9 cellular contexts compared by ENCODE assay signal in genomic region chr14:73763396-73763795, GRCh38. TPM values are rescaled to one million over a fixed set of nuclear protein-coding genes. Genes with fewer than 3 reads are reported as not detected.
A peak's percentile ranks its signal among the peaks of the same experiment; 100 is the strongest.
DNase-seq lines count a peak whose midpoint lies in the region; ATAC-seq and TF ChIP-seq lines count a peak whose summit lies in the region.
"Had no signal": no experiment of that assay in that cellular context is flagged by ENCODE, and none has a peak within 500 bp of the region (broad histone marks: within the 10 kb centered on the region; RNA-seq: fewer than 3 reads in every experiment).

No MANE protein-coding gene starts in this region.

- H3K27ac Mint-ChIP-seq in activated naive CD4-positive, alpha-beta T cell treated with anti-CD3 and anti-CD28 coated beads for 36 hours, result peak overlapping the region; percentile 99

- no peak overlapping the region for H3K4me3 Mint-ChIP-seq in activated naive CD4-positive, alpha-beta T cell treated with anti-CD3 and anti-CD28 coated beads for 36 hours

- H3K27me3 ChIP-seq in stomach (no peaks in the 10 kb centered on the region), BE2C (no peaks in the 10 kb centered on the region)

- peaks cover 63 to 88% (median 79%) of the 10 kb centered on the region in 4 donors for H3K4me1 ChIP-seq in stomach
- peaks cover 35% of the 10 kb centered on the region for H3K4me1 ChIP-seq in BE2C

- no peak for TF ChIP-seq POLR2A in stomach (IDR thresholded peaks at IDR 0.05)

- CTCF ChIA-PET in activated naive CD4-positive, alpha-beta T cell treated with anti-CD3 and anti-CD28 coated beads for 36 hours (lab: Charles Lee), result interaction anchor here (1.7 to 6.9 kb wide), 3 partner anchors 8 to 22 kb away, joined by 5 to 45 read pairs (median 13); no protein-coding TSS in a partner anchor

- TF ChIP-seq CTCF in stomach (IDR thresholded peaks at IDR 0.05) (no peak), BE2C (IDR thresholded peaks at IDR 0.05; ENCODE audit: low read depth, low read length) (no peak)

- ATAC-seq in left colon, result peak; percentile 18

- H3K4me3 ChIP-seq in stomach (peak overlapping the region in 1 of 4 donors; percentile 5), BE2C (ENCODE audit: low read depth, low read length) (no peak overlapping the region)

- DNase-seq in activated naive CD4-positive, alpha-beta T cell treated with anti-CD3 and anti-CD28 coated beads for 36 hours, result no peak
- DNase-seq in activated naive CD4-positive, alpha-beta T cell (lab: John Stamatoyannopoulos, UW), result no peak
- DNase-seq in SHP77 treated with DMSO at 0.1 percent for 48 hours (lab: John Stamatoyannopoulos, UW) (peak; percentile 49), left colon (peak in 1 of 2 donors; percentile 55), stomach (no peak), SKM-1 (lab: John Stamatoyannopoulos, UW; ENCODE audit: unreplicated experiment) (no peak), mesenteric fat pad (ENCODE audit: low spot score) (no peak), BE2C (no peak)
- DNase-seq: activated T-cell treated with anti-CD3 and anti-CD28 coated beads, Interleukin-2, amount 50 U/mL, for 1 hour had no signal

- H3K27ac ChIP-seq in stomach, result peak overlapping the region; percentile 83 to 100 (median 100)

- intact Hi-C loops in activated naive CD4-positive, alpha-beta T cell treated with anti-CD3 and anti-CD28 coated beads for 36 hours (cut with micrococcal nuclease), result loop anchor here (5.0 kb wide), 2 partner anchors 306 to 809 kb away; partner anchors contain the start of gene NUMB
- intact Hi-C loops in left colon (cut with DNase I, micrococcal nuclease), result no loop called here
- intact Hi-C loops in stomach (cut with DNase I; ENCODE audit: low total_unique reads), result no loop called here

- 27 to 63% (median 45%) methylated on average over 3 of the region's 3 CpGs for WGBS in stomach, 5 donors

- H3K36me3 ChIP-seq in stomach (no peaks in the 10 kb centered on the region), BE2C (no peaks in the 10 kb centered on the region)

- H3K36me3 Mint-ChIP-seq in activated naive CD4-positive, alpha-beta T cell treated with anti-CD3 and anti-CD28 coated beads for 36 hours (ENCODE audit: low read depth), result peaks cover 3% of the 10 kb centered on the region

- TF ChIP-seq EP300 in stomach (IDR thresholded peaks at IDR 0.05), result no peak

- H3K4me1 Mint-ChIP-seq in activated naive CD4-positive, alpha-beta T cell treated with anti-CD3 and anti-CD28 coated beads for 36 hours (ENCODE audit: low read depth), result peaks cover 55% of the 10 kb centered on the region

- H3K9me3 Mint-ChIP-seq in activated naive CD4-positive, alpha-beta T cell treated with anti-CD3 and anti-CD28 coated beads for 36 hours, result no peaks in the 10 kb centered on the region

- H3K9me3 ChIP-seq in stomach (no peaks in the 10 kb centered on the region), BE2C (no peaks in the 10 kb centered on the region)

- H3K27me3 Mint-ChIP-seq in activated naive CD4-positive, alpha-beta T cell treated with anti-CD3 and anti-CD28 coated beads for 36 hours (ENCODE audit: low read depth), result no peaks in the 10 kb centered on the region

RNA-seq across cellular contexts. Expression of gene PNMA1, which starts 49.2 kb away (rescaled TPM):
- total RNA-seq in activated naive CD4-positive, alpha-beta T cell treated with anti-CD3 and anti-CD28 coated beads for 36 hours, result 10 to 100 TPM; 18.5 to 19.2 TPM
- total RNA-seq in left colon, result 10 to 100 TPM; 15.3 to 47.1 TPM
- total RNA-seq in stomach, result 10 to 100 TPM; 17.9 to 42.3 (median 19.3) TPM
- polyA plus RNA-seq in stomach, result 10 to 100 TPM; 13.9 to 17.1 (median 15.6) TPM
- total RNA-seq in mesenteric fat pad, result 49.3 TPM
- 93.5 TPM for polyA plus RNA-seq in BE2C (2012; ENCODE audit: insufficient read depth, insufficient read length, low read depth)
